ENCODE assay signal across 8 cellular contexts in the genomic region with DNA sequence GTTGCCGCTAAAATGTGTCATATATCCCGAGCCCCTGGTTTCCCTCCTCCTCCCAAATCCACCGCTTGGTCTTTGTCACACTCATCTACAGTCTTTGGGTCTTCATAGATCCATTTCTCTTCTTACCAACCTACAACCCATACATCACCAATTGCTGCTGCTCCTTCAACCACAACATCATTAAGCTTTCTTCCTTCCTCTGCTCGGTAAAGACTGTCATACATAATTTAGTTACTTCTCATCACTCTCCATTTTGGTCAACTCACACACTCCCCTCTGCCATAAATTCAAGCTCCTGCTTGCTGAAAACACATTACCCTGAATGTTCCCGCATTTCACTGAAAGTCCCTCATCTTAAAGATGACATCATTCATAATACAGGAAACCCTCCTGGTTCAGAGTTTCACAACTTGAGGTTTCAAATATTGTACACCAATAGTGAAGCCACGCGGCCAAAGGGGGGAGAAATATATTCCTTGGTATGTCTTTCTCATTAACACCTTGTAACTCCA. TPM values are rescaled to one million over a fixed set of nuclear protein-coding genes. Genes with fewer than 3 reads are reported as not detected.
DNase-seq lines count a peak whose midpoint lies in the region; ATAC-seq and TF ChIP-seq lines count a peak whose summit lies in the region.

No MANE protein-coding gene starts in this region.

- ATAC-seq in GM18868 (IDR thresholded peaks at IDR 0.05; ENCODE audit: unreplicated experiment) (peak; percentile 27), HG02938 (IDR thresholded peaks at IDR 0.05; ENCODE audit: unreplicated experiment) (peak; percentile 21), left ventricle myocardium superior (no peak), aorta (ENCODE audit: low FRiP score) (no peak)

- peaks cover 3 to 6% of the 10 kb centered on the region in 2 experiments for H3K36me3 ChIP-seq in trophoblast cell (ENCODE audit: control insufficient read depth in 1 of 2, insufficient read depth in 2 of 2, low read length in 2 of 2)
- H3K36me3 ChIP-seq in aorta (ENCODE audit: control insufficient read depth in 1 of 2, insufficient read depth in 2 of 2, low read length in 1 of 2) = peaks cover 0 to 2% of the 10 kb centered on the region in 2 donors

- no peak overlapping the region for H3K18ac ChIP-seq in trophoblast cell (ENCODE audit: low read length)

- H3K14ac ChIP-seq in trophoblast cell (ENCODE audit: low read length) = no peak overlapping the region

- peaks cover 32% of the 10 kb centered on the region for H3K4me1 Mint-ChIP-seq in T-helper 2 cell treated with Interferon-gamma antibody and Interleukin-4, amounts not matched to agents 5 μg/mL and 100 μg/mL, for 36 hours (ENCODE audit: low read depth)
- H3K4me1 Mint-ChIP-seq in nephron = peaks cover 32% of the 10 kb centered on the region

- peaks cover 18% of the 10 kb centered on the region for H3K79me1 ChIP-seq in trophoblast cell (ENCODE audit: low read length)

- no peak overlapping the region for H3K9ac ChIP-seq in trophoblast cell (ENCODE audit: low read length)

- peaks cover 7% of the 10 kb centered on the region for H3K27me3 Mint-ChIP-seq in T-helper 2 cell treated with Interferon-gamma antibody and Interleukin-4, amounts not matched to agents 5 μg/mL and 100 μg/mL, for 36 hours (ENCODE audit: low read depth)
- H3K27me3 Mint-ChIP-seq in nephron (ENCODE audit: low read depth) = peaks cover 5% of the 10 kb centered on the region

- no peak overlapping the region for H3K23ac ChIP-seq in trophoblast cell (ENCODE audit: low read length)

- intact Hi-C loops in left ventricle myocardium superior (cut with micrococcal nuclease) (no loop called here), aorta (cut with DNase I) (no loop called here)

- DNase-seq in T-helper 2 cell treated with Interferon-gamma antibody and Interleukin-4, amounts not matched to agents 5 μg/mL and 100 μg/mL, for 36 hours (ENCODE audit: low spot score) = peak; percentile 29
- DNase-seq in left ventricle myocardium superior (no peak), LoVo (ENCODE audit: low spot score) (no peak), trophoblast cell (no peak), aorta (no peak)

- no CpG with 5 or more reads among the region's 7 CpGs for WGBS in trophoblast cell (ENCODE audit: extremely low coverage, insufficient coverage, insufficient read length)
- 87 to 92% methylated on average over 7 of the region's 7 CpGs for WGBS in aorta, 2 donors

- H4K8ac ChIP-seq in trophoblast cell (ENCODE audit: low read depth, low read length) = no peak overlapping the region

- H3K27ac Mint-ChIP-seq in T-helper 2 cell treated with Interferon-gamma antibody and Interleukin-4, amounts not matched to agents 5 μg/mL and 100 μg/mL, for 36 hours = peak overlapping the region; percentile 95
- H3K27ac Mint-ChIP-seq in nephron = peak overlapping the region; percentile 62 to 85 (median 77)

- no peaks in the 10 kb centered on the region for H3K9me3 Mint-ChIP-seq in T-helper 2 cell treated with Interferon-gamma antibody and Interleukin-4, amounts not matched to agents 5 μg/mL and 100 μg/mL, for 36 hours
- H3K9me3 Mint-ChIP-seq in nephron = no peaks in the 10 kb centered on the region

- H3K27me3 ChIP-seq in trophoblast cell (ENCODE audit: insufficient read depth, low read length) = no peaks in the 10 kb centered on the region
- H3K27me3 ChIP-seq in aorta (ENCODE audit: control insufficient read depth in 1 of 2, insufficient read depth in 2 of 2, low read length in 1 of 2) = no peaks in the 10 kb centered on the region

- TF ChIP-seq CTCF in nephron (IDR thresholded peaks at IDR 0.05; ENCODE audit: unreplicated experiment in 3 of 3) = no peak

- H3K4me1 ChIP-seq in trophoblast cell (ENCODE audit: control insufficient read depth in 1 of 2, insufficient read depth in 2 of 2, low read length in 2 of 2) = peaks cover 20% of the 10 kb centered on the region in 2 experiments
- no peaks in the 10 kb centered on the region for H3K4me1 ChIP-seq in aorta (ENCODE audit: control insufficient read depth in 1 of 2, insufficient read depth in 2 of 2, low read length in 2 of 2)

- H3K27ac ChIP-seq in trophoblast cell (ENCODE audit: low read depth, low read length) (no peak overlapping the region), aorta (ENCODE audit: low read depth in 1 of 2, low read length in 2 of 2) (no peak overlapping the region)

- H3K4me3 Mint-ChIP-seq in T-helper 2 cell treated with Interferon-gamma antibody and Interleukin-4, amounts not matched to agents 5 μg/mL and 100 μg/mL, for 36 hours = peak overlapping the region; percentile 76
- peak overlapping the region; percentile 64 to 85 (median 80) for H3K4me3 Mint-ChIP-seq in nephron

- H3K4me3 ChIP-seq in trophoblast cell (ENCODE audit: low read depth, low read length) (no peak overlapping the region), aorta (ENCODE audit: low read length in 2 of 2) (no peak overlapping the region)

- H2BK12ac ChIP-seq in trophoblast cell (ENCODE audit: low read length) = no peak overlapping the region

- no peak overlapping the region for H3K4me2 ChIP-seq in trophoblast cell (ENCODE audit: low read length)

- H2BK120ac ChIP-seq in trophoblast cell (ENCODE audit: insufficient read depth, low read length, poor library complexity) = no peak overlapping the region

- no peak overlapping the region for H2AFZ ChIP-seq in trophoblast cell (ENCODE audit: insufficient read depth, low read length, poor library complexity)

- H4K91ac ChIP-seq in trophoblast cell (ENCODE audit: low read depth, low read length) = no peak overlapping the region

- no peak overlapping the region for H4K12ac ChIP-seq in trophoblast cell (ENCODE audit: low read depth, low read length)

- no peak overlapping the region for H2AK5ac ChIP-seq in trophoblast cell (ENCODE audit: low read length)

- H3K79me2 ChIP-seq in trophoblast cell (ENCODE audit: control insufficient read depth, insufficient read depth, low read length, poor library complexity) = peaks cover 8% of the 10 kb centered on the region

- H3K9me3 ChIP-seq in trophoblast cell (ENCODE audit: insufficient read depth, low read depth, low read length) = no peaks in the 10 kb centered on the region
- no peaks in the 10 kb centered on the region for H3K9me3 ChIP-seq in aorta (ENCODE audit: control insufficient read depth, low read length)

- no peak overlapping the region for H2BK5ac ChIP-seq in trophoblast cell (ENCODE audit: low read depth, low read length, poor library complexity)

- H3K4ac ChIP-seq in trophoblast cell (ENCODE audit: low read depth, low read length) = no peak overlapping the region

- H3K36me3 Mint-ChIP-seq in T-helper 2 cell treated with Interferon-gamma antibody and Interleukin-4, amounts not matched to agents 5 μg/mL and 100 μg/mL, for 36 hours (ENCODE audit: low read depth) = peaks cover 13% of the 10 kb centered on the region
- peaks cover 9% of the 10 kb centered on the region for H3K36me3 Mint-ChIP-seq in nephron (ENCODE audit: low read depth)

RNA-seq across cellular contexts. Expression of a gene that starts 1.7 kb away (rescaled TPM):
- total RNA-seq in left ventricle myocardium superior = 43.8 TPM
- 70.6 and 71.2 TPM in 2 replicates for polyA plus RNA-seq in trophoblast cell (2013)
- 10 to 100 TPM; 73.6 to 78.4 TPM for total RNA-seq in aorta
- 10 to 100 TPM; 65.1 to 72.0 TPM for polyA plus RNA-seq in aorta

Comparison
In these comparisons a context has a peak if more than half of its experiments do, and no peak if none do; other contexts are left out.
1. ATAC-seq: peak in GM18868 (single experiment) and HG02938 (single experiment); none in left ventricle myocardium superior (single experiment) and aorta (single experiment).